11 cellular contexts compared by ENCODE assay signal in genomic region chr6:44177691-44178423, GRCh38. TPM values are rescaled to one million over a fixed set of nuclear protein-coding genes. Genes with fewer than 3 reads are reported as not detected.
DNase-seq lines count a peak whose midpoint lies in the region; ATAC-seq, FAIRE-seq and TF ChIP-seq lines count a peak whose summit lies in the region.
"Had no signal": no experiment of that assay in that cellular context is flagged by ENCODE, and none has a peak within 500 bp of the region (broad histone marks: within the 10 kb centered on the region; RNA-seq: fewer than 3 reads in every experiment).

No MANE protein-coding gene starts in this region.

- H3K27me3 ChIP-seq in BJ (ENCODE audit: control insufficient read depth, insufficient read depth, low read length) = no peaks in the 10 kb centered on the region
- no peaks in the 10 kb centered on the region for H3K27me3 ChIP-seq in astrocyte (ENCODE audit: insufficient read depth, low read length)
- no peaks in the 10 kb centered on the region for H3K27me3 ChIP-seq in pancreas

- no peaks in the 10 kb centered on the region for H3K36me3 Mint-ChIP-seq in astrocyte (ENCODE audit: low read depth, unreplicated experiment)

- peaks cover 8% of the 10 kb centered on the region for H3K4me1 Mint-ChIP-seq in astrocyte (ENCODE audit: low read depth, unreplicated experiment)

- peaks cover 3% of the 10 kb centered on the region for H3K9me3 Mint-ChIP-seq in astrocyte (ENCODE audit: unreplicated experiment)
- H3K9me3 Mint-ChIP-seq: dendritic cell treated with granulocyte-macrophage colony-stimulating factor and Interleukin-4, amounts not matched to agents 40 ng/mL and 50 ng/mL, for 4 days had no signal

- H3K27ac Mint-ChIP-seq in astrocyte (ENCODE audit: unreplicated experiment) = no peak overlapping the region
- H3K27ac Mint-ChIP-seq: dendritic cell treated with granulocyte-macrophage colony-stimulating factor and Interleukin-4, amounts not matched to agents 40 ng/mL and 50 ng/mL, for 4 days had no signal

- H3K27ac ChIP-seq in astrocyte (ENCODE audit: low read depth, low read length) (no peak overlapping the region), pancreas (no peak overlapping the region)

- no peak overlapping the region for H3K9ac ChIP-seq in astrocyte (ENCODE audit: low read length)

- H3K4me2 ChIP-seq in astrocyte (ENCODE audit: low read length) = peak overlapping the region; percentile 2

- H2AFZ ChIP-seq in astrocyte (ENCODE audit: low read depth, low read length) = no peak overlapping the region

- no peaks in the 10 kb centered on the region for H3K36me3 ChIP-seq in BJ (ENCODE audit: control insufficient read depth, insufficient read depth, low read length)
- no peaks in the 10 kb centered on the region for H3K36me3 ChIP-seq in astrocyte (ENCODE audit: insufficient read depth, low read length)
- H3K36me3 ChIP-seq in pancreas = no peaks in the 10 kb centered on the region

- POLR2A ChIA-PET in BJ (lab: Charles Lee) = no interaction called here

- 81 to 92% methylated on average over 13 of the region's 13 CpGs for WGBS in pancreas, 2 donors

- FAIRE-seq in astrocyte (lab: Jason Lieb, UNC) (no peak), pancreas (lab: Jason Lieb, UNC) (no peak)

- H3K27me3 Mint-ChIP-seq in astrocyte (ENCODE audit: low read depth, unreplicated experiment) = peaks cover 7% of the 10 kb centered on the region

- TF ChIP-seq CTCF in BJ (IDR thresholded peaks at IDR 0.05; ENCODE audit: insufficient read depth, low read depth, low read length) (no peak), astrocyte (IDR thresholded peaks at IDR 0.05; ENCODE audit: insufficient read depth, low read depth, low read length) (no peak), pancreas (IDR thresholded peaks at IDR 0.05) (no peak)

- H3K4me3 ChIP-seq in BJ (ENCODE audit: low read depth, low read length) (no peak overlapping the region), astrocyte (ENCODE audit: insufficient read depth, low read depth, low read length) (no peak overlapping the region), pancreas (no peak overlapping the region)

- intact Hi-C loops in pancreas (cut with DNase I) = loop anchor here in 1 of 3 donors (10.0 kb wide), 1 partner anchor 157 kb away; no protein-coding TSS in a partner anchor

- no peak overlapping the region for H3K4me3 Mint-ChIP-seq in astrocyte (ENCODE audit: unreplicated experiment)
- H3K4me3 Mint-ChIP-seq: dendritic cell treated with granulocyte-macrophage colony-stimulating factor and Interleukin-4, amounts not matched to agents 40 ng/mL and 50 ng/mL, for 4 days had no signal

- no peaks in the 10 kb centered on the region for H3K79me2 ChIP-seq in astrocyte (ENCODE audit: insufficient read depth, low read length)

- CTCF ChIA-PET in BJ (lab: Yijun Ruan, JAX) = interaction anchor here (0.6 to 2.1 kb wide), 5 partner anchors 35 to 162 kb away, joined by 3 to 8 read pairs (median 4); no protein-coding TSS in a partner anchor

- H4K20me1 ChIP-seq in astrocyte (ENCODE audit: insufficient read depth, low read length) = no peaks in the 10 kb centered on the region

- H3K4me1 ChIP-seq in astrocyte (ENCODE audit: insufficient read depth, low read length) (peaks cover 20% of the 10 kb centered on the region), pancreas (no peaks in the 10 kb centered on the region)

- ATAC-seq in pancreas = peak in 3 of 4 donors; percentile 33 to 65 (median 58)

- peak; percentile 48 for DNase-seq in BJ (ENCODE audit: low read depth)
- peak; percentile 70 for DNase-seq in astrocyte (ENCODE audit: low read depth)
- peak; percentile 69 for DNase-seq in glomerular endothelial cell (ENCODE audit: extremely low read depth, low read depth, low spot score)
- no peak for DNase-seq in pancreas
- no peak for DNase-seq in T1000 (lab: John Stamatoyannopoulos, UW)
- no peak for DNase-seq in activated T-cell treated with anti-CD3 and anti-CD28 coated beads, Interleukin-2, amount 50 U/mL, for 1 hour
- DNase-seq in NCI-H2171 treated with DMSO at 0.1 percent for 48 hours (lab: John Stamatoyannopoulos, UW) = no peak
- no peak for DNase-seq in effector CD8-positive, alpha-beta T cell (lab: John Stamatoyannopoulos, UW)
- DNase-seq: activated CD4-positive, alpha-beta T cell treated with anti-CD3 and anti-CD28 coated beads, Interleukin-2, amount 50 U/mL, for 48 hours; COR-L47 had no signal

- H3K9me3 ChIP-seq in astrocyte (ENCODE audit: insufficient read depth, low read depth, low read length) (no peaks in the 10 kb centered on the region), pancreas (no peaks in the 10 kb centered on the region)

RNA-seq across cellular contexts. Expression of gene CAPN11, which starts 19.2 kb away (rescaled TPM):
- polyA plus RNA-seq in BJ (2011; rRNA removed) (0.04 TPM in 1 of 2 replicates, not detected in the other), pancreas (under 1 TPM; 0.75 to 0.76 TPM)
- polyA minus RNA-seq in BJ (2011; rRNA and poly(A)+ RNA removed) = not detected in 2 replicates
- total RNA-seq in astrocyte (not detected in 2 replicates), glomerular endothelial cell (3.2 and 4.1 TPM in 2 replicates), pancreas (under 1 TPM in 4 of 6 donors, not detected in 2; 0.06 to 0.23 (median 0.14) TPM)

RNA-seq across cellular contexts. Expression of gene MYMX, which starts 38.9 kb away (rescaled TPM):
- not detected in 2 replicates for polyA plus RNA-seq in BJ (2011; rRNA removed)
- polyA minus RNA-seq in BJ (2011; rRNA and poly(A)+ RNA removed) = not detected in 2 replicates
- total RNA-seq in astrocyte = not detected in 2 replicates
- 2.2 TPM in 1 of 2 replicates, not detected in the other for total RNA-seq in glomerular endothelial cell
- 1 to 10 TPM; 1.1 to 4.3 (median 2.2) TPM for total RNA-seq in pancreas
- under 1 TPM; 0.34 to 0.73 TPM for polyA plus RNA-seq in pancreas

RNA-seq across cellular contexts. Expression of gene SLC29A1, which starts 45.5 kb away (rescaled TPM):
- polyA plus RNA-seq in BJ (2011; rRNA removed) (25.7 and 34.1 TPM in 2 replicates), pancreas (10 to 100 TPM; 35.5 to 89.8 TPM)
- 18.4 and 32.0 TPM in 2 replicates for polyA minus RNA-seq in BJ (2011; rRNA and poly(A)+ RNA removed)
- total RNA-seq in astrocyte (14.8 and 15.3 TPM in 2 replicates), glomerular endothelial cell (185 and 208 TPM in 2 replicates), pancreas (10 to 100 TPM; 24.8 to 72.7 (median 44.4) TPM)

RNA-seq across cellular contexts. Expression of gene TMEM63B, which starts 50.5 kb away (rescaled TPM):
- polyA plus RNA-seq in BJ (2011; rRNA removed) (34.1 and 56.5 TPM in 2 replicates), pancreas (10 to 100 TPM; 12.1 to 16.9 TPM)
- 32.6 and 56.6 TPM in 2 replicates for polyA minus RNA-seq in BJ (2011; rRNA and poly(A)+ RNA removed)
- total RNA-seq in astrocyte (86.6 and 95.6 TPM in 2 replicates), glomerular endothelial cell (70.1 and 80.8 TPM in 2 replicates), pancreas (10 to 100 TPM in 4 of 6 donors, 1 to 10 TPM in 2; 7.2 to 19.9 (median 11.4) TPM)

RNA-seq across cellular contexts. Expression of gene MRPL14, which starts 50.6 kb away (rescaled TPM):
- polyA plus RNA-seq in BJ (2011; rRNA removed) = 58.4 TPM in 2 replicates
- 15.6 and 29.4 TPM in 2 replicates for polyA minus RNA-seq in BJ (2011; rRNA and poly(A)+ RNA removed)
- total RNA-seq in astrocyte = 53.4 and 56.1 TPM in 2 replicates
- total RNA-seq in glomerular endothelial cell = 66.2 and 78.2 TPM in 2 replicates
- total RNA-seq in pancreas = 10 to 100 TPM in 4 of 6 donors, 1 to 10 TPM in 2; 8.7 to 16.4 (median 14.1) TPM
- 10 to 100 TPM; 12.5 to 30.4 TPM for polyA plus RNA-seq in pancreas

Comparison
In these comparisons a context has a peak if more than half of its experiments do, and no peak if none do; other contexts are left out.
1. DNase-seq: peak in BJ (single experiment), astrocyte (single experiment) and glomerular endothelial cell (single experiment); none in pancreas (0 of 6), T1000 (single experiment), activated T-cell treated with anti-CD3 and anti-CD28 coated beads, Interleukin-2, amount 50 U/mL, for 1 hour (single experiment), NCI-H2171 treated with DMSO at 0.1 percent for 48 hours (single experiment) and effector CD8-positive, alpha-beta T cell (single experiment).